Comparison of ENCODE assay signal across 21 cellular contexts in the genomic region with DNA sequence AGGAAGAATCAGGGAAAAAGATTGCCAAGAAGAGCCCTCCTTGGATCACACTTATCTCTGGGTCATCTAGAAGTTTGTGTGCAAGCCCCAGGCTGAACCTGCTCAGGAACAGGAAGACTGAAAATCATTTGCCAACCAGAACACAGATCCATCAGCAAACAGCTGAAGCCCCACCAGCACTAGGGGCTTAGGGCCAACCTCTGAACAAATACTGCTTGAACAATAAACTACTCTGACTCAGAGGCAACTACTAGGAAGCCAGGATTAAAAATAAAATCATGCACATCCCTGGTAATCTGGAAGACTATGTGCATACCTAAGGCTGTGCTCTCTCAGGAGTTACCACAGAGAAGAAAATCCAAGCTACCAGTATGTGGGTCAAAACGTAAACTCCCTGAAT. TPM values are rescaled to one million over a fixed set of nuclear protein-coding genes. Genes with fewer than 3 reads are reported as not detected.
"Had no signal": no experiment of that assay in that cellular context is flagged by ENCODE, and none has a peak within 500 bp of the region (broad histone marks: within the 10 kb centered on the region; RNA-seq: fewer than 3 reads in every experiment).

No MANE protein-coding gene starts in this region.

- H3K4me2 ChIP-seq: neural progenitor cell had no signal

- H3K36me3 Mint-ChIP-seq: neural progenitor cell; stimulated activated effector memory CD8-positive, alpha-beta T cell treated with anti-CD3 and anti-CD28 coated beads, Interleukin-12 subunit alpha, Interleukin-12 subunit beta, amount 100 ng/mL, for 72 hours had no signal

- H3K4me1 ChIP-seq: foreskin keratinocyte, neural progenitor cell, prostate gland, testis had no signal

- H3K27me3 ChIP-seq: brain microvascular endothelial cell, dorsolateral prefrontal cortex, neural progenitor cell, right atrium auricular region, testis had no signal

- H3K27ac ChIP-seq: brain microvascular endothelial cell, dorsolateral prefrontal cortex, foreskin keratinocyte, left ventricle myocardium inferior, neural progenitor cell, prostate gland, right atrium auricular region, testis had no signal

- H3K9me3 Mint-ChIP-seq: activated CD4-positive, alpha-beta T cell treated with anti-CD3 and anti-CD28 coated beads, Interleukin-2, amount 10 ng/mL, durations not matched to agents 24 days and 14 days; activated CD8-positive, alpha-beta T cell treated with anti-CD3 and anti-CD28 coated beads for 36 hours; activated naive CD4-positive, alpha-beta T cell treated with anti-CD3 and anti-CD28 coated beads for 36 hours; activated T-cell treated with anti-CD3 and anti-CD28 coated beads, Interleukin-2, amount 50 U/mL, for 24 hours; naive B cell; neural progenitor cell; stimulated activated effector memory CD8-positive, alpha-beta T cell treated with anti-CD3 and anti-CD28 coated beads, Interleukin-12 subunit alpha, Interleukin-12 subunit beta, amount 100 ng/mL, for 72 hours had no signal

- DNase-seq: activated CD4-positive, alpha-beta T cell treated with anti-CD3 and anti-CD28 coated beads, Interleukin-2, amount 10 ng/mL, durations not matched to agents 24 days and 14 days; activated CD4-positive, CD25-positive, alpha-beta regulatory T cell; activated CD8-positive, alpha-beta T cell treated with anti-CD3 and anti-CD28 coated beads for 36 hours; activated naive CD4-positive, alpha-beta T cell treated with anti-CD3 and anti-CD28 coated beads for 36 hours; activated T-cell treated with anti-CD3 and anti-CD28 coated beads, Interleukin-2, amount 50 U/mL, for 24 hours; brain microvascular endothelial cell; central memory CD4-positive, alpha-beta T cell; dorsolateral prefrontal cortex; foreskin keratinocyte; kidney; left ventricle myocardium inferior; mammary epithelial cell; naive B cell; small intestine; stimulated activated CD4-positive, alpha-beta T cell treated with anti-CD3 and anti-CD28 coated beads, Interleukin-15, amount 100 ng/mL, for 24 hours; stimulated activated CD4-positive, alpha-beta T cell treated with anti-CD3 and anti-CD28 coated beads, Interleukin-2, amount 100 ng/mL, for 48 hours; testis had no signal

- H3K36me3 ChIP-seq: brain microvascular endothelial cell, left ventricle myocardium inferior, neural progenitor cell, prostate gland, right atrium auricular region had no signal

- H3K4me1 Mint-ChIP-seq: activated CD4-positive, alpha-beta T cell treated with anti-CD3 and anti-CD28 coated beads, Interleukin-2, amount 10 ng/mL, durations not matched to agents 24 days and 14 days; stimulated activated effector memory CD8-positive, alpha-beta T cell treated with anti-CD3 and anti-CD28 coated beads, Interleukin-12 subunit alpha, Interleukin-12 subunit beta, amount 100 ng/mL, for 72 hours had no signal

- H3K27ac Mint-ChIP-seq: activated CD4-positive, alpha-beta T cell treated with anti-CD3 and anti-CD28 coated beads, Interleukin-2, amount 10 ng/mL, durations not matched to agents 24 days and 14 days; activated CD8-positive, alpha-beta T cell treated with anti-CD3 and anti-CD28 coated beads for 36 hours; activated naive CD4-positive, alpha-beta T cell treated with anti-CD3 and anti-CD28 coated beads for 36 hours; activated T-cell treated with anti-CD3 and anti-CD28 coated beads, Interleukin-2, amount 50 U/mL, for 24 hours; neural progenitor cell; stimulated activated effector memory CD8-positive, alpha-beta T cell treated with anti-CD3 and anti-CD28 coated beads, Interleukin-12 subunit alpha, Interleukin-12 subunit beta, amount 100 ng/mL, for 72 hours had no signal

- H2AFZ ChIP-seq: neural progenitor cell had no signal

- H3K9ac ChIP-seq: neural progenitor cell had no signal

- H3K4me3 ChIP-seq: dorsolateral prefrontal cortex, left ventricle myocardium inferior, neural progenitor cell, prostate gland, right atrium auricular region, testis had no signal

- H3K9me3 ChIP-seq: left ventricle myocardium inferior, prostate gland, right atrium auricular region, testis had no signal

- H3K4me3 Mint-ChIP-seq: activated CD4-positive, alpha-beta T cell treated with anti-CD3 and anti-CD28 coated beads, Interleukin-2, amount 10 ng/mL, durations not matched to agents 24 days and 14 days; activated CD8-positive, alpha-beta T cell treated with anti-CD3 and anti-CD28 coated beads for 36 hours; activated naive CD4-positive, alpha-beta T cell treated with anti-CD3 and anti-CD28 coated beads for 36 hours; activated T-cell treated with anti-CD3 and anti-CD28 coated beads, Interleukin-2, amount 50 U/mL, for 24 hours; naive B cell; neural progenitor cell; stimulated activated effector memory CD8-positive, alpha-beta T cell treated with anti-CD3 and anti-CD28 coated beads, Interleukin-12 subunit alpha, Interleukin-12 subunit beta, amount 100 ng/mL, for 72 hours had no signal

- ATAC-seq: activated CD8-positive, alpha-beta T cell treated with anti-CD3 and anti-CD28 coated beads for 36 hours; foreskin keratinocyte; stimulated activated effector memory CD8-positive, alpha-beta T cell treated with anti-CD3 and anti-CD28 coated beads, Interleukin-12 subunit alpha, Interleukin-12 subunit beta, amount 100 ng/mL, for 72 hours had no signal

RNA-seq across cellular contexts. Expression of gene GALNT8, which starts 15.8 kb away (rescaled TPM):
- total RNA-seq: foreskin keratinocyte had no signal
- polyA plus RNA-seq: foreskin keratinocyte, mammary epithelial cell had no signal
